12 cellular contexts compared by ENCODE assay signal in genomic region chr7:155660059-155660757, GRCh38. TPM values are rescaled to one million over a fixed set of nuclear protein-coding genes. Genes with fewer than 3 reads are reported as not detected.
DNase-seq lines count a peak whose midpoint lies in the region; ATAC-seq, FAIRE-seq and TF ChIP-seq lines count a peak whose summit lies in the region.
"Had no signal": no experiment of that assay in that cellular context is flagged by ENCODE, and none has a peak within 500 bp of the region (broad histone marks: within the 10 kb centered on the region; RNA-seq: fewer than 3 reads in every experiment).

No MANE protein-coding gene starts in this region.

- in situ Hi-C loops in GM13977 (cut with MboI; ENCODE audit: low pct_unique_long_range_greater_than_20kb, low sequenced_read_pairs, unreplicated experiment) = no loop called here

- TF ChIP-seq CTCF in GM13977 (IDR thresholded peaks at IDR 0.05; ENCODE audit: extremely low read depth, insufficient read depth, missing control alignments) (no peak), astrocyte (IDR thresholded peaks at IDR 0.05; ENCODE audit: insufficient read depth, low read depth, low read length) (no peak), left lung (IDR thresholded peaks at IDR 0.05) (no peak)

- no peak overlapping the region for H3K4me3 Mint-ChIP-seq in astrocyte (ENCODE audit: unreplicated experiment)

- no peak overlapping the region for H3K9ac ChIP-seq in astrocyte (ENCODE audit: low read length)

- no peaks in the 10 kb centered on the region for H3K9me3 Mint-ChIP-seq in astrocyte (ENCODE audit: unreplicated experiment)

- no peak overlapping the region for H3K4me2 ChIP-seq in astrocyte (ENCODE audit: low read length)

- H3K4me1 ChIP-seq in astrocyte (ENCODE audit: insufficient read depth, low read length) (peaks cover 2% of the 10 kb centered on the region), left lung (peaks cover 5 to 44% of the 10 kb centered on the region in 2 donors)

- no peak overlapping the region for H3K4me3 ChIP-seq in astrocyte (ENCODE audit: insufficient read depth, low read depth, low read length)
- no peak overlapping the region for H3K4me3 ChIP-seq in left lung
- H3K4me3 ChIP-seq: cardiac muscle cell, tibial nerve had no signal

- H3K27me3 ChIP-seq in astrocyte (ENCODE audit: insufficient read depth, low read length) (no peaks in the 10 kb centered on the region), left lung (no peaks in the 10 kb centered on the region)
- H3K27me3 ChIP-seq: cardiac muscle cell, tibial nerve had no signal

- H3K9me3 ChIP-seq in astrocyte (ENCODE audit: insufficient read depth, low read depth, low read length) (no peaks in the 10 kb centered on the region), left lung (no peaks in the 10 kb centered on the region)
- H3K9me3 ChIP-seq: tibial nerve had no signal

- H3K36me3 ChIP-seq in astrocyte (ENCODE audit: insufficient read depth, low read length) (no peaks in the 10 kb centered on the region), left lung (peaks cover 0 to 3% of the 10 kb centered on the region in 2 donors)
- H3K36me3 ChIP-seq: cardiac muscle cell, tibial nerve had no signal

- H4K20me1 ChIP-seq in astrocyte (ENCODE audit: insufficient read depth, low read length) = peaks cover 91% of the 10 kb centered on the region

- H3K27me3 Mint-ChIP-seq in astrocyte (ENCODE audit: low read depth, unreplicated experiment) = no peaks in the 10 kb centered on the region

- H3K27ac ChIP-seq in astrocyte (ENCODE audit: low read depth, low read length) (no peak overlapping the region), left lung (no peak overlapping the region)
- H3K27ac ChIP-seq: cardiac muscle cell, tibial nerve had no signal

- peaks cover 9% of the 10 kb centered on the region for H3K36me3 Mint-ChIP-seq in astrocyte (ENCODE audit: low read depth, unreplicated experiment)

- peak; percentile 78 for ATAC-seq in GM21360 (IDR thresholded peaks at IDR 0.05; ENCODE audit: unreplicated experiment)
- peak; percentile 75 for ATAC-seq in HG03135 (IDR thresholded peaks at IDR 0.05; ENCODE audit: unreplicated experiment)
- ATAC-seq in left lung = no peak

- H3K79me2 ChIP-seq in astrocyte (ENCODE audit: insufficient read depth, low read length) = peaks cover 99% of the 10 kb centered on the region

- no peak overlapping the region for H2AFZ ChIP-seq in astrocyte (ENCODE audit: low read depth, low read length)

- no peak for FAIRE-seq in astrocyte (lab: Jason Lieb, UNC)
- FAIRE-seq: keratinocyte had no signal

- peaks cover 24% of the 10 kb centered on the region for H3K4me1 Mint-ChIP-seq in astrocyte (ENCODE audit: low read depth, unreplicated experiment)

- H3K27ac Mint-ChIP-seq in astrocyte (ENCODE audit: unreplicated experiment) = no peak overlapping the region

- intact Hi-C loops in left lung (cut with DNase I) = no loop called here

- peak; percentile 70 for DNase-seq in GM13977 (ENCODE audit: low spot score)
- DNase-seq in astrocyte (ENCODE audit: low read depth) = peak; percentile 12
- DNase-seq in NCI-H526 treated with DMSO at 0.1 percent for 48 hours (lab: John Stamatoyannopoulos, UW) = no peak
- no peak for DNase-seq in NCI-H69 (lab: John Stamatoyannopoulos, UW)
- DNase-seq in left lung = no peak
- DNase-seq in activated CD8-positive, alpha-beta memory T cell treated with anti-CD3 and anti-CD28 coated beads, Interleukin-2, amount 50 U/mL, for 48 hours = no peak
- DNase-seq: KG1 had no signal

RNA-seq across cellular contexts. Expression of gene RBM33, which starts 15.7 kb away (rescaled TPM):
- 50.5 and 53.3 TPM in 2 replicates for total RNA-seq in astrocyte
- 10 to 100 TPM; 44.5 to 54.0 TPM for total RNA-seq in left lung

Comparison
In these comparisons a context has a peak if more than half of its experiments do, and no peak if none do; other contexts are left out.
1. DNase-seq: peak in GM13977 (single experiment) and astrocyte (single experiment); none in NCI-H526 treated with DMSO at 0.1 percent for 48 hours (single experiment), NCI-H69 (single experiment), left lung (0 of 2) and activated CD8-positive, alpha-beta memory T cell treated with anti-CD3 and anti-CD28 coated beads, Interleukin-2, amount 50 U/mL, for 48 hours (single experiment).